16 cellular contexts compared by ENCODE assay signal in genomic region chr1:230684146-230684545, GRCh38. TPM values are rescaled to one million over a fixed set of nuclear protein-coding genes. Genes with fewer than 3 reads are reported as not detected.
"Had no signal": no experiment of that assay in that cellular context is flagged by ENCODE, and none has a peak within 500 bp of the region (broad histone marks: within the 10 kb centered on the region; RNA-seq: fewer than 3 reads in every experiment).

No MANE protein-coding gene starts in this region.

- H3K4me1 Mint-ChIP-seq: activated naive CD8-positive, alpha-beta T cell treated with anti-CD3 and anti-CD28 coated beads, Interleukin-2, amount 50 U/mL, for 24 hours; neural crest cell had no signal

- H3K27me3 Mint-ChIP-seq: activated naive CD8-positive, alpha-beta T cell treated with anti-CD3 and anti-CD28 coated beads, Interleukin-2, amount 50 U/mL, for 24 hours had no signal

- H3K27ac Mint-ChIP-seq: activated naive CD4-positive, alpha-beta T cell treated with anti-CD3 and anti-CD28 coated beads for 36 hours; activated naive CD8-positive, alpha-beta T cell treated with anti-CD3 and anti-CD28 coated beads, Interleukin-2, amount 50 U/mL, for 24 hours; activated T-helper 2 cell treated with anti-CD3 and anti-CD28 coated beads, Interferon-gamma antibody, Interleukin-2, Interleukin-4, amounts not matched to agents 10 μg/mL and 5 μg/mL and 100 μg/mL, durations not matched to agents 14 hours and 24 hours and 36 hours; stimulated activated effector memory CD8-positive, alpha-beta T cell treated with anti-CD3 and anti-CD28 coated beads, Interleukin-12 subunit alpha, Interleukin-12 subunit beta, amount 100 ng/mL, for 72 hours had no signal

- DNase-seq: activated CD4-positive, CD25-positive, alpha-beta regulatory T cell treated with anti-CD3 and anti-CD28 coated beads, Interleukin-2, amount 50 U/mL, for 72 hours; activated naive CD4-positive, alpha-beta T cell treated with anti-CD3 and anti-CD28 coated beads for 36 hours; activated naive CD8-positive, alpha-beta T cell treated with anti-CD3 and anti-CD28 coated beads, Interleukin-2, amount 50 U/mL, for 24 hours; activated T-cell treated with anti-CD3 and anti-CD28 coated beads, Interleukin-2, amount 50 U/mL, for 1 hour; foreskin melanocyte; left cardiac atrium; sigmoid colon; stimulated activated CD4-positive, alpha-beta T cell treated with anti-CD3 and anti-CD28 coated beads, Interleukin-12 subunit alpha, Interleukin-12 subunit beta, amount 100 ng/mL, for 4 hours; T-helper 9 cell had no signal

- H3K4me3 Mint-ChIP-seq: activated naive CD4-positive, alpha-beta T cell treated with anti-CD3 and anti-CD28 coated beads for 36 hours; activated naive CD8-positive, alpha-beta T cell treated with anti-CD3 and anti-CD28 coated beads, Interleukin-2, amount 50 U/mL, for 24 hours; neural crest cell; stimulated activated effector memory CD8-positive, alpha-beta T cell treated with anti-CD3 and anti-CD28 coated beads, Interleukin-12 subunit alpha, Interleukin-12 subunit beta, amount 100 ng/mL, for 72 hours had no signal

- H3K27me3 ChIP-seq: cardiac muscle cell, sigmoid colon had no signal

- H3K27ac ChIP-seq: cardiac muscle cell had no signal

- H3K9me3 Mint-ChIP-seq: activated naive CD4-positive, alpha-beta T cell treated with anti-CD3 and anti-CD28 coated beads for 36 hours; activated naive CD8-positive, alpha-beta T cell treated with anti-CD3 and anti-CD28 coated beads, Interleukin-2, amount 50 U/mL, for 24 hours; activated T-helper 2 cell treated with anti-CD3 and anti-CD28 coated beads, Interferon-gamma antibody, Interleukin-2, Interleukin-4, amounts not matched to agents 10 μg/mL and 5 μg/mL and 100 μg/mL, durations not matched to agents 14 hours and 24 hours and 36 hours; neural crest cell; stimulated activated effector memory CD8-positive, alpha-beta T cell treated with anti-CD3 and anti-CD28 coated beads, Interleukin-12 subunit alpha, Interleukin-12 subunit beta, amount 100 ng/mL, for 72 hours had no signal

- ATAC-seq: activated naive CD8-positive, alpha-beta T cell treated with anti-CD3 and anti-CD28 coated beads, Interleukin-2, amount 50 U/mL, for 24 hours; left cardiac atrium; stimulated activated effector memory CD8-positive, alpha-beta T cell treated with anti-CD3 and anti-CD28 coated beads, Interleukin-12 subunit alpha, Interleukin-12 subunit beta, amount 100 ng/mL, for 72 hours had no signal

- H3K9me3 ChIP-seq: sigmoid colon, thoracic aorta had no signal

- H3K4me3 ChIP-seq: cardiac muscle cell, lung, sigmoid colon, thoracic aorta had no signal

RNA-seq across cellular contexts. Expression of gene AGT, which starts 29.8 kb away (rescaled TPM):
- total RNA-seq: activated naive CD4-positive, alpha-beta T cell treated with anti-CD3 and anti-CD28 coated beads for 36 hours; activated T-helper 2 cell treated with anti-CD3 and anti-CD28 coated beads, Interferon-gamma antibody, Interleukin-2, Interleukin-4, amounts not matched to agents 10 μg/mL and 5 μg/mL and 100 μg/mL, durations not matched to agents 14 hours and 24 hours and 36 hours; pulmonary artery endothelial cell had no signal
